Comparison of ENCODE assay signal across 10 cellular contexts in the genomic region with DNA sequence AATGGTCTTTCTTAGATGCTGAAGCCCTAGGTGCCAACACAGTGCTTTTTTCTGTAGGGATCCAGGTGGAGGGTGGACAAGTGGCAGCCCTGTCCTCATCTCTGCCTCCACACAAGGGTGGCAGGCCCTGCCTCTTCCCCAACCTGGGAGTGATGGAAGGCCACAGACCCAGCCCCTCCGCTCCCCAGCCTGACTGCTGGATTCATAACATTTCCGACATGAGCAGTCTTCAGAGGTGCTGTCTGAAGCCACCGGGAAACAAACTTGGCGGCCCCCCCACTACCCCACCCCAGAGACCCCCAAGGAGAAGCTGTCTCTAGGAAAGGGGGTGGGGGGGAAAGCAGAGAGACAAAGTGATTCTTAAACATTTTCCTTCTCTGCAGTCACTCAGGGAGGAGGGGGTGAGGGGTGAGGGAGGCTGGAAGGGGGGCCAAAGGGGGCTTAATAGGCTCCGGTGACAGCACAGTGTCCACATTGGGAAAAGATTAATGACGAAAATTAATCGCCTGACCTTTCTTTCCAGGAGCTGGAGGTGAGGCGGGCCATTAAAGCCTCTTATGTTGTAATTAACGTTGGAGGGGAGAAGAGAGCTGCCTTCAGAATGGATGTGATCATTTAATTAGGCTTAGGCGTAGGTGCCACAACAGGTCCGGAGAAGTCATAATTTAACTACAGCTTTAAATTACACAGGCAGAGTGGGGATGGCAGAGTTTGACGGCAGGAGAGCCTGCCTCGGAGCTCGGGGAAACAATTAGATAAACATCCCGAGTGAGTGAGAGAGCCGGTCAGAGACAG.
DNase-seq lines count a peak whose midpoint lies in the region; ATAC-seq, FAIRE-seq and TF ChIP-seq lines count a peak whose summit lies in the region.
"Had no signal": no experiment of that assay in that cellular context is flagged by ENCODE, and none has a peak within 500 bp of the region (broad histone marks: within the 10 kb centered on the region; RNA-seq: fewer than 3 reads in every experiment).

No MANE protein-coding gene starts in this region.

- TF ChIP-seq CTCF in WERI-Rb-1 (IDR thresholded peaks at IDR 0.05; ENCODE audit: low read depth, low read length) = no peak
- TF ChIP-seq CTCF in smooth muscle cell (IDR thresholded peaks at IDR 0.05; ENCODE audit: borderline replicate concordance, insufficient read depth, poor library complexity, severe bottlenecking) = no peak

- no peak for DNase-seq in activated CD4-positive, alpha-beta T cell treated with anti-CD3 and anti-CD28 coated beads, Interleukin-2, amount 10 ng/mL, durations not matched to agents 7 days and 5 days
- no peak for DNase-seq in activated CD4-positive, alpha-beta T cell treated with anti-CD3 and anti-CD28 coated beads, Interleukin-2, amount 50 U/mL, for 48 hours
- peak; percentile 92 for DNase-seq in WERI-Rb-1
- DNase-seq in immature natural killer cell = no peak
- DNase-seq in smooth muscle cell (lab: John Stamatoyannopoulos, UW; ENCODE audit: unreplicated experiment) = no peak
- DNase-seq in NCI-H526 treated with DMSO at 0.1 percent for 48 hours (lab: John Stamatoyannopoulos, UW) = no peak
- DNase-seq in H54 (ENCODE audit: insufficient read length, low spot score) = no peak
- DNase-seq: Karpas-422 had no signal

- ATAC-seq in GM19463 (IDR thresholded peaks at IDR 0.05; ENCODE audit: unreplicated experiment) = no peak

- H2AFZ ChIP-seq in smooth muscle cell (ENCODE audit: low read depth) = peak overlapping the region; percentile 78

- no peak overlapping the region for H3K27ac Mint-ChIP-seq in activated CD4-positive, alpha-beta T cell treated with anti-CD3 and anti-CD28 coated beads, Interleukin-2, amount 10 ng/mL, durations not matched to agents 7 days and 5 days
- no peak overlapping the region for H3K27ac Mint-ChIP-seq in immature natural killer cell
- H3K27ac Mint-ChIP-seq: dendritic cell treated with granulocyte-macrophage colony-stimulating factor and Interleukin-4, amounts not matched to agents 40 ng/mL and 50 ng/mL, for 4 days had no signal

- no peaks in the 10 kb centered on the region for H4K20me1 ChIP-seq in smooth muscle cell (ENCODE audit: low read depth)

- peaks cover 27% of the 10 kb centered on the region for H3K4me1 ChIP-seq in smooth muscle cell (ENCODE audit: low read depth)

- H3K4me1 Mint-ChIP-seq in activated CD4-positive, alpha-beta T cell treated with anti-CD3 and anti-CD28 coated beads, Interleukin-2, amount 10 ng/mL, durations not matched to agents 7 days and 5 days = peaks cover 6% of the 10 kb centered on the region
- peaks cover 7 to 8% of the 10 kb centered on the region in 2 donors for H3K4me1 Mint-ChIP-seq in immature natural killer cell

- POLR2A ChIA-PET in activated CD4-positive, alpha-beta T cell treated with anti-CD3 and anti-CD28 coated beads, Interleukin-2, amount 10 ng/mL, durations not matched to agents 7 days and 5 days (lab: Charles Lee) = no interaction called here

- H3K9me3 ChIP-seq in WERI-Rb-1 (ENCODE audit: severe bottlenecking) = no peaks in the 10 kb centered on the region
- no peaks in the 10 kb centered on the region for H3K9me3 ChIP-seq in smooth muscle cell (replicated peaks; ENCODE audit: low read depth)

- H3F3A ChIP-seq in smooth muscle cell (ENCODE audit: low read depth) = peaks cover 4% of the 10 kb centered on the region

- peak overlapping the region; percentile 52 for H3K4me3 ChIP-seq in WERI-Rb-1 (ENCODE audit: low read depth, low read length)
- peak overlapping the region; percentile 37 for H3K4me3 ChIP-seq in smooth muscle cell

- no peak for FAIRE-seq in H54 (lab: Jason Lieb, UNC)

- peak overlapping the region; percentile 74 for H3K4me2 ChIP-seq in smooth muscle cell

- no peaks in the 10 kb centered on the region for H3K79me2 ChIP-seq in smooth muscle cell (ENCODE audit: low read depth)

- H3K36me3 ChIP-seq in WERI-Rb-1 (no peaks in the 10 kb centered on the region), smooth muscle cell (ENCODE audit: low read depth) (no peaks in the 10 kb centered on the region)

- CTCF ChIA-PET in activated CD4-positive, alpha-beta T cell treated with anti-CD3 and anti-CD28 coated beads, Interleukin-2, amount 10 ng/mL, durations not matched to agents 7 days and 5 days (lab: Charles Lee) = no interaction called here

- H3K27me3 Mint-ChIP-seq in activated CD4-positive, alpha-beta T cell treated with anti-CD3 and anti-CD28 coated beads, Interleukin-2, amount 10 ng/mL, durations not matched to agents 7 days and 5 days = peaks cover 68% of the 10 kb centered on the region
- peaks cover 13 to 34% (median 32%) of the 10 kb centered on the region in 3 donors for H3K27me3 Mint-ChIP-seq in immature natural killer cell (ENCODE audit: low read depth in 3 of 3)

- H3K27me3 ChIP-seq in WERI-Rb-1 (ENCODE audit: insufficient read depth, low read depth, severe bottlenecking) (no peaks in the 10 kb centered on the region), smooth muscle cell (ENCODE audit: low read depth) (no peaks in the 10 kb centered on the region)

- no peaks in the 10 kb centered on the region for H3K36me3 Mint-ChIP-seq in activated CD4-positive, alpha-beta T cell treated with anti-CD3 and anti-CD28 coated beads, Interleukin-2, amount 10 ng/mL, durations not matched to agents 7 days and 5 days (ENCODE audit: low read depth)
- H3K36me3 Mint-ChIP-seq in immature natural killer cell = no peaks in the 10 kb centered on the region

- peak overlapping the region; percentile 18 for H3K4me3 Mint-ChIP-seq in activated CD4-positive, alpha-beta T cell treated with anti-CD3 and anti-CD28 coated beads, Interleukin-2, amount 10 ng/mL, durations not matched to agents 7 days and 5 days
- peak overlapping the region; percentile 26 to 65 (median 53) for H3K4me3 Mint-ChIP-seq in immature natural killer cell
- H3K4me3 Mint-ChIP-seq: dendritic cell treated with granulocyte-macrophage colony-stimulating factor and Interleukin-4, amounts not matched to agents 40 ng/mL and 50 ng/mL, for 4 days had no signal

- TF ChIP-seq POLR2A in H54 (IDR thresholded peaks at IDR 0.05; ENCODE audit: low read depth, low read length) = no peak

- H3K9me3 Mint-ChIP-seq in activated CD4-positive, alpha-beta T cell treated with anti-CD3 and anti-CD28 coated beads, Interleukin-2, amount 10 ng/mL, durations not matched to agents 7 days and 5 days = no peaks in the 10 kb centered on the region
- H3K9me3 Mint-ChIP-seq in immature natural killer cell = peaks cover 0 to 1% (median 0%) of the 10 kb centered on the region in 6 donors
- H3K9me3 Mint-ChIP-seq: dendritic cell treated with granulocyte-macrophage colony-stimulating factor and Interleukin-4, amounts not matched to agents 40 ng/mL and 50 ng/mL, for 4 days had no signal

- H3K9ac ChIP-seq in smooth muscle cell (ENCODE audit: low read depth) = no peak overlapping the region

- H3K27ac ChIP-seq in WERI-Rb-1 = peak overlapping the region; percentile 77
- H3K27ac ChIP-seq in smooth muscle cell (ENCODE audit: low read depth) = no peak overlapping the region

- WGBS in smooth muscle cell (ENCODE audit: low lambda C conversion rate) = 47% methylated on average over 16 of the region's 16 CpGs
